Comparison of ENCODE assay signal across 8 cellular contexts in the genomic region with DNA sequence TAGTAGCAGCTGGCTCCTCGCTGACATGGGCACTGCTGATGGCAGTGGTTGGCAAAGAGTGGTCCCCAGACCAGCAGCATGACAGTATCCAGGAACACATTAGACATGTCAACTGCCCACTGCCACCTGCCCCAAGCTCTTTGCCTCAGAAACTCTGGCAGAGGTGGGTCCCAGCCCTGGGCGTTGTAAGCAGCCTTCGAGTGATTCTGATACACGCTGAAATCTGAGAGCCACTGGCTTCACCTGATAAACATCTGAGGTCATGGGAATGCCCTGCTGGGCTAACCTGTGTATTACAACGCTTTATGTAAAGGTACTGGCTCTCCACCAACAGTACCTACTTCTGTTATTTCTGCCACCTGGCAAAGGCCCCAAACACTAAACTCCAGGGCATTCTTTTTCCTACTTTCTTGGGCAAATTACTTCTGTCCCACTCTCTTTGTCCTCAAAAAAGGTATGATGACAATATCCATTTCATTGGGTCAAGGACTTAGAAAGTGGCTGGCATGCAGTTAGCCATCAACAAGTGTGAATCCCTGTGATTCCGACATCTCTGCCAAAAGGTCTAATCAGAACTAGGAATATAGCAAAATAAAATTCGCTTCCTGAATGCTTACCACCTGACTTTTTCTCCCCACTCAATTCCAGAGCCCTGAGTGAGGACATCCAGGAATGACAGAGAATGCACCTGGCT. TPM values are rescaled to one million over a fixed set of nuclear protein-coding genes. Genes with fewer than 3 reads are reported as not detected.
DNase-seq lines count a peak whose midpoint lies in the region; ATAC-seq and TF ChIP-seq lines count a peak whose summit lies in the region.

No MANE protein-coding gene starts in this region.

- no TSS peak for BruUV-seq in MCF 10A (replicated peaks; lab: Mats Ljungman, UMichigan)

- H3K36me3 Mint-ChIP-seq in MCF 10A (ENCODE audit: insufficient read depth, unreplicated experiment), result no peaks in the 10 kb centered on the region

- WGBS in heart right ventricle, 2 donors, result 44 to 64% methylated on average over 7 of the region's 7 CpGs
- 35 to 45% (median 36%) methylated on average over 7 of the region's 7 CpGs for WGBS in psoas muscle, 3 donors

- H3K4me1 ChIP-seq in heart right ventricle (peaks cover 0 to 62% (median 38%) of the 10 kb centered on the region in 9 donors), psoas muscle (peaks cover 45% of the 10 kb centered on the region)

- no peak overlapping the region for H3K4me3 ChIP-seq in heart right ventricle
- H3K4me3 ChIP-seq in psoas muscle, result no peak overlapping the region

- POLR2A ChIA-PET in MCF 10A (lab: Yijun Ruan, JAX), result interaction anchor here (0.8 to 3.8 kb wide), 3 partner anchors 8 to 197 kb away, joined by 3 to 22 read pairs (median 3); a partner anchor contains a TSS

- H3K4me1 Mint-ChIP-seq in MCF 10A (ENCODE audit: insufficient read depth, unreplicated experiment), result peaks cover 10% of the 10 kb centered on the region

- no peaks in the 10 kb centered on the region for H3K9me3 Mint-ChIP-seq in MCF 10A (ENCODE audit: unreplicated experiment)

- H3K36me3 ChIP-seq in heart right ventricle, result no peaks in the 10 kb centered on the region
- H3K36me3 ChIP-seq in psoas muscle (ENCODE audit: insufficient read depth in 1 of 2, low read depth in 1 of 2), result no peaks in the 10 kb centered on the region

- H3K27me3 ChIP-seq in heart right ventricle, result no peaks in the 10 kb centered on the region
- H3K27me3 ChIP-seq in psoas muscle (ENCODE audit: insufficient read depth in 3 of 3, low read length in 2 of 3), result no peaks in the 10 kb centered on the region

- ATAC-seq in heart right ventricle (peak in 6 of 8 donors; percentile 15 to 71 (median 54)), HG03520 (IDR thresholded peaks at IDR 0.05; ENCODE audit: unreplicated experiment) (peak; percentile 65), psoas muscle (peak; percentile 83 to 93 (median 86)), GM18858 (IDR thresholded peaks at IDR 0.05; ENCODE audit: unreplicated experiment) (no peak), GM21528 (IDR thresholded peaks at IDR 0.05; ENCODE audit: low FRiP score, unreplicated experiment) (no peak)

- H3K9me3 ChIP-seq in heart right ventricle (no peaks in the 10 kb centered on the region), psoas muscle (no peaks in the 10 kb centered on the region)

- CTCF ChIA-PET in MCF 10A (lab: Yijun Ruan, JAX), result interaction anchor here (0.6 to 1.6 kb wide), 5 partner anchors 53 to 321 kb away, joined by 3 to 4 read pairs (median 4); no protein-coding TSS in a partner anchor

- no peaks in the 10 kb centered on the region for H3K27me3 Mint-ChIP-seq in MCF 10A (ENCODE audit: insufficient read depth, unreplicated experiment)

- DNase-seq in heart right ventricle (no peak), cardiac septum (ENCODE audit: low spot score) (no peak), MCF 10A (ENCODE audit: unreplicated experiment) (peak; percentile 62), psoas muscle (peak in 1 of 2 donors; percentile 51), Kasumi-1 (lab: John Stamatoyannopoulos, UW) (no peak)

- no peak overlapping the region for H3K27ac Mint-ChIP-seq in MCF 10A (ENCODE audit: low read depth, unreplicated experiment)

- no peak overlapping the region for H3K4me3 Mint-ChIP-seq in MCF 10A (ENCODE audit: unreplicated experiment)

- TF ChIP-seq CTCF in heart right ventricle (IDR thresholded peaks at IDR 0.05) (peak in 4 of 9 donors; percentile 5 to 7 (median 6)), MCF 10A (IDR thresholded peaks at IDR 0.05; ENCODE audit: unreplicated experiment) (peak; percentile 28), psoas muscle (IDR thresholded peaks at IDR 0.05) (peak; percentile 61)

- intact Hi-C loops in heart right ventricle (cut with DNase I), result loop anchor here in 3 of 10 donors (5.0 to 10.0 kb wide), 3 partner anchors 37 to 1322 kb away; no protein-coding TSS in a partner anchor
- intact Hi-C loops in cardiac septum (cut with DNase I), result no loop called here
- intact Hi-C loops in MCF 10A (cut with micrococcal nuclease), result no loop called here
- intact Hi-C loops in psoas muscle (cut with DNase I), result loop anchor here in 1 of 2 donors (5.0 kb wide), 1 partner anchor 37 kb away; no protein-coding TSS in a partner anchor

- H3K27ac ChIP-seq in heart right ventricle (peak overlapping the region in 2 of 10 donors; percentile 25 to 29), psoas muscle (peak overlapping the region; percentile 62)

RNA-seq across cellular contexts. Expression of a gene that starts 9.2 kb away (rescaled TPM):
- total RNA-seq in heart right ventricle (10 to 100 TPM; 14.2 to 24.3 (median 19.3) TPM), cardiac septum (24.3 TPM), MCF 10A (2022) (21.7 and 24.7 TPM in 2 replicates), psoas muscle (10 to 100 TPM in 3 of 4 donors, 1 to 10 TPM in 1; 9.4 to 16.7 (median 13.0) TPM)
- polyA plus RNA-seq in heart right ventricle (10 to 100 TPM in 1 of 2 donors, 1 to 10 TPM in 1; 7.3 to 13.1 TPM), psoas muscle (10 to 100 TPM in 1 of 3 donors, 1 to 10 TPM in 2; 6.2 to 14.1 (median 6.7) TPM)

Comparison
In these comparisons a context has a peak if more than half of its experiments do, and no peak if none do; other contexts are left out.
1. ATAC-seq: peak in heart right ventricle (6 of 8), HG03520 (single experiment) and psoas muscle (4 of 4); none in GM18858 (single experiment) and GM21528 (single experiment).